Comparison of ENCODE assay signal across 1 cellular context in the genomic region with DNA sequence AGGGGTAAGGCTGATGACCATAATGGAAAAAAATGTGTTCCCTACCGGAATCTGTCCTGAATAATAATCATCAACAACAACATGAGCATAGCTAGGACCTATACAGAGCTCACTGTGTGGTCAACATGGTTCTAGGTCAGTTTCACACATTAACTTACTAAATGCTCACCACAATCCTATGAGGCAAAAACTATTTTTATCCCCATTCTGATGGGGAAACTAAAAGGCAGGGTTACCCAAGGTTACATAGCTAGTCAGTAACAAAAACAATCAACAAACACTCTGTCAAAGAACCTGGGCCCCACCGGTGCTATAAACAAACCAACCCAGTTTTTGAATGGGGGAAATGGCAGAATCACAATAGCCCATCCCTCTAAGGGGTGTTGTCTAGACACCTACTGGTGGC.
TF ChIP-seq lines count a peak whose summit lies in the region.

No MANE protein-coding gene starts in this region.

TF ChIP-seq in GM23338, 12 proteins besides CTCF, POLR2A, EP300 and RAD21 (continued from another document):
- TF ChIP-seq ZNF462 (CRISPR knock-in tag; IDR thresholded peaks at IDR 0.05) = no peak
- no peak for TF ChIP-seq STAT1 (IDR thresholded peaks at IDR 0.05; ENCODE audit: unreplicated experiment)
- no peak for TF ChIP-seq CREB1 (CRISPR knock-in tag; IDR thresholded peaks at IDR 0.05; ENCODE audit: low read depth)
- no peak for TF ChIP-seq NANOG (IDR thresholded peaks at IDR 0.05; ENCODE audit: borderline replicate concordance)
- TF ChIP-seq JUNB (IDR thresholded peaks at IDR 0.05; ENCODE audit: unreplicated experiment) = no peak
- no peak for TF ChIP-seq ZNF114 (CRISPR knock-in tag; IDR thresholded peaks at IDR 0.05)
- no peak for TF ChIP-seq POLR2AphosphoS5 (IDR thresholded peaks at IDR 0.05; ENCODE audit: low read depth)
- TF ChIP-seq, protein P1, sequence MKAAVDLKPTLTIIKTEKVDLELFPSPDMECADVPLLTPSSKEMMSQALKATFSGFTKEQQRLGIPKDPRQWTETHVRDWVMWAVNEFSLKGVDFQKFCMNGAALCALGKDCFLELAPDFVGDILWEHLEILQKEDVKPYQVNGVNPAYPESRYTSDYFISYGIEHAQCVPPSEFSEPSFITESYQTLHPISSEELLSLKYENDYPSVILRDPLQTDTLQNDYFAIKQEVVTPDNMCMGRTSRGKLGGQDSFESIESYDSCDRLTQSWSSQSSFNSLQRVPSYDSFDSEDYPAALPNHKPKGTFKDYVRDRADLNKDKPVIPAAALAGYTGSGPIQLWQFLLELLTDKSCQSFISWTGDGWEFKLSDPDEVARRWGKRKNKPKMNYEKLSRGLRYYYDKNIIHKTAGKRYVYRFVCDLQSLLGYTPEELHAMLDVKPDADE (IDR thresholded peaks at IDR 0.05) = no peak
- TF ChIP-seq ZNF331 (CRISPR knock-in tag; IDR thresholded peaks at IDR 0.05; ENCODE audit: low read depth) = no peak
